Comparison of ENCODE assay signal across 8 cellular contexts in genomic region chr9:127608104-127608966, GRCh38. TPM values are rescaled to one million over a fixed set of nuclear protein-coding genes. Genes with fewer than 3 reads are reported as not detected.
DNase-seq lines count a peak whose midpoint lies in the region; ATAC-seq and TF ChIP-seq lines count a peak whose summit lies in the region.

No MANE protein-coding gene starts in this region.

- peaks cover 5% of the 10 kb centered on the region for H3K36me3 Mint-ChIP-seq in endothelial cell (ENCODE audit: low read depth, unreplicated experiment)

- H3K27ac Mint-ChIP-seq in endothelial cell (ENCODE audit: unreplicated experiment): no peak overlapping the region

- H3K4me3 Mint-ChIP-seq in endothelial cell (ENCODE audit: unreplicated experiment): peak overlapping the region; percentile 75

- POLR2A ChIA-PET in BJ (lab: Charles Lee): interaction anchor here (0.7 kb wide), 1 partner anchor 358 kb away, joined by 6 read pairs; no protein-coding TSS in a partner anchor

- peaks cover 15% of the 10 kb centered on the region for H3K27me3 Mint-ChIP-seq in endothelial cell (ENCODE audit: unreplicated experiment)

- peak; percentile 71 for ATAC-seq in mucosa of descending colon

- intact Hi-C loops in mucosa of descending colon (cut with DNase I, micrococcal nuclease): no loop called here

- H3K36me3 ChIP-seq in BJ (ENCODE audit: control insufficient read depth, insufficient read depth, low read length) (no peaks in the 10 kb centered on the region), mucosa of descending colon (ENCODE audit: low read depth) (no peaks in the 10 kb centered on the region)

- no peaks in the 10 kb centered on the region for H3K27me3 ChIP-seq in BJ (ENCODE audit: control insufficient read depth, insufficient read depth, low read length)
- H3K27me3 ChIP-seq in HL-60 (ENCODE audit: insufficient read depth, poor library complexity, severe bottlenecking): peaks cover 4% of the 10 kb centered on the region

- DNase-seq in BJ (ENCODE audit: low read depth): no peak
- peak; percentile 73 to 82 for DNase-seq in HL-60 (ENCODE audit: low read depth in 1 of 2, low spot score in 1 of 2)
- peak; percentile 60 to 63 for DNase-seq in NOMO-1 (lab: John Stamatoyannopoulos, UW; ENCODE audit: unreplicated experiment in 2 of 2)
- DNase-seq in activated CD8-positive, alpha-beta memory T cell treated with anti-CD3 and anti-CD28 coated beads, Interleukin-2, amount 50 U/mL, for 48 hours: peak; percentile 87
- DNase-seq in endothelial cell (ENCODE audit: low spot score): peak; percentile 40
- peak; percentile 62 to 84 (median 80) for DNase-seq in mucosa of descending colon
- DNase-seq in stimulated activated CD8-positive, alpha-beta memory T cell treated with anti-CD3 and anti-CD28 coated beads, Interleukin-15, amount 100 ng/mL, for 4 hours (ENCODE audit: low read depth in 2 of 2): peak; percentile 60 to 63
- DNase-seq in OCI-M2 (lab: John Stamatoyannopoulos, UW; ENCODE audit: unreplicated experiment): no peak

- H3K9me3 Mint-ChIP-seq in endothelial cell (ENCODE audit: unreplicated experiment): no peaks in the 10 kb centered on the region

- H3K4me1 Mint-ChIP-seq in endothelial cell (ENCODE audit: unreplicated experiment): peaks cover 12% of the 10 kb centered on the region

- H3K9me3 ChIP-seq in mucosa of descending colon: no peaks in the 10 kb centered on the region

- peaks cover 9% of the 10 kb centered on the region for H3K4me1 ChIP-seq in mucosa of descending colon (ENCODE audit: low read depth)

- CTCF ChIA-PET in BJ (lab: Yijun Ruan, JAX): interaction anchor here (0.9 to 2.5 kb wide), 8 partner anchors 8 to 126 kb away, joined by 3 to 14 read pairs (median 3); partner anchors contain the start of gene TOR2A

- no peak for TF ChIP-seq CTCF in BJ (IDR thresholded peaks at IDR 0.05; ENCODE audit: insufficient read depth, low read depth, low read length)
- TF ChIP-seq CTCF in HL-60 (IDR thresholded peaks at IDR 0.05; ENCODE audit: insufficient read depth, low read length): no peak
- no peak for TF ChIP-seq CTCF in endothelial cell (IDR thresholded peaks at IDR 0.05; ENCODE audit: unreplicated experiment)
- no peak for TF ChIP-seq CTCF in mucosa of descending colon (IDR thresholded peaks at IDR 0.05)

- H3K4me3 ChIP-seq in BJ (ENCODE audit: low read depth, low read length) (peak overlapping the region; percentile 18), HL-60 (replicated peaks; ENCODE audit: insufficient read depth, low read length) (peak overlapping the region; percentile 53), mucosa of descending colon (no peak overlapping the region)

- H3K27ac ChIP-seq in HL-60 (replicated peaks): peak overlapping the region; percentile 72

RNA-seq across cellular contexts. Expression of gene STXBP1, which starts 3.7 kb away (rescaled TPM):
- 16.2 and 18.1 TPM in 2 replicates for polyA plus RNA-seq in BJ (2011; rRNA removed)
- 20.0 and 20.8 TPM in 2 replicates for polyA minus RNA-seq in BJ (2011; rRNA and poly(A)+ RNA removed)
- total RNA-seq in endothelial cell (ENCODE audit: unreplicated experiment): 113 TPM
- 10 to 100 TPM; 11.8 to 37.1 (median 17.1) TPM for total RNA-seq in mucosa of descending colon

Comparison
In these comparisons a context has a peak if more than half of its experiments do, and no peak if none do; other contexts are left out.
1. DNase-seq: peak in HL-60 (2 of 2), NOMO-1 (2 of 2), activated CD8-positive, alpha-beta memory T cell treated with anti-CD3 and anti-CD28 coated beads, Interleukin-2, amount 50 U/mL, for 48 hours (single experiment), endothelial cell (single experiment), mucosa of descending colon (3 of 3) and stimulated activated CD8-positive, alpha-beta memory T cell treated with anti-CD3 and anti-CD28 coated beads, Interleukin-15, amount 100 ng/mL, for 4 hours (2 of 2); none in BJ (single experiment) and OCI-M2 (single experiment).